In the genomic region with DNA sequence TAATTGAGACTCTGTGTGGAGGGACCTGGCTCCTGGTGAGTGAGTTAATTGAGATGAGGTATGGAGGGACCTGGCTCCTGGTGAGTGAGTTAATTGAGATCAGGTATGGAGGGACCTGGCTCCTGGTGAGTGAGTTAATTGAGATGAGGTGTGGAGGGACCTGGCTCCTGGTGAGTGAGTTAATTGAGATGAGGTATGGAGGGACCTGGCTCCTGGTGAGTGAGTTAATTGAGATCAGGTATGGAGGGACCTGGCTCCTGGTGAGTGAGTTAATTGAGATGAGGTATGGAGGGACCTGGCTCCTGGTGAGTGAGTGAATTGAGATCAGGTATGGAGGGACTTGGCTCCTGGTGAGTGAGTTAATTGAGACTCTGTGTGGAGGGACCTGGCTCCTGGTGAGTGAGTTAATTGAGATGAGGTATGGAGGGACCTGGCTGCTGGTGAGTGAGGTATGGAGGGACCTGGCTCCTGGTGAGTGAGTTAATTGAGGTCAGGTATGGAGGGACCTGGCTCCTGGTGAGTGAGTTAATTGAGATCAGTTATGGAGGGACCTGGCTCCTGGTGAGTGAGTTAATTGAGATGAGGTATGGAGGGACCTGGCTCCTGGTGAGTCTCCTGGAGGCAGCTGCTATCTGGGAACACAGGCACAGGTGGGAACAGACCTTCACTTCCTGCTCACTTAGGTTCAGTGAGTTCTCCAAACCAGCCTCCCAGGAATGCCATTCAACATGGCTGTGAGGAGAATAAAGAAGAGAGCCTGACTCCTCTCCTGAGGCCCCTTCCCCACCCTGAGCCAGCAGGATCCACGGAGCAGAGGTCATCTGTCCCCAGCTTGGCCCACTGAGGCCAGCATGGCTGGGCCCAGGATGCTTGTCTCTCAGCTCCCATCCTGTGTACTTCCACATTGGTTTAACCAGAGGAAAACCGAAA, we compare ENCODE assay signal across 10 cellular contexts. TPM values are rescaled to one million over a fixed set of nuclear protein-coding genes. Genes with fewer than 3 reads are reported as not detected.
DNase-seq lines count a peak whose midpoint lies in the region; ATAC-seq, FAIRE-seq and TF ChIP-seq lines count a peak whose summit lies in the region.
"Not testable (repeated sequence)": the region's sequence is repeated elsewhere in the genome, so short reads cannot be mapped to it uniquely, and the experiment has no call there.
"Had no signal": no experiment of that assay in that cellular context is flagged by ENCODE, and none has a peak within 500 bp of the region (broad histone marks: within the 10 kb centered on the region; RNA-seq: fewer than 3 reads in every experiment).

No MANE protein-coding gene starts in this region.

- not testable (repeated sequence) for H3K9me3 ChIP-seq in HepG2 (ENCODE audit: low read length)

- H3K4me2 ChIP-seq in HepG2 (ENCODE audit: low read depth, low read length), result not testable (repeated sequence)

- not testable (repeated sequence) for H3K36me3 ChIP-seq in HepG2 (replicated peaks in 1 of 2; ENCODE audit: control insufficient read depth in 1 of 2, insufficient read depth in 2 of 2, low read length in 2 of 2)

- in situ Hi-C loops in HepG2 (cut with HindIII; ENCODE audit: extremely low pct_ligation_motif_present, low pct_unique_long_range_greater_than_20kb), result not testable (repeated sequence)

- TF ChIP-seq RAD21 in HepG2 (CRISPR knock-in tag; IDR thresholded peaks at IDR 0.05), result not testable (repeated sequence)

- H3K9ac ChIP-seq in HepG2 (ENCODE audit: insufficient read depth, low read depth, low read length), result not testable (repeated sequence)

- POLR2A ChIA-PET in WTC11 (lab: Charles Lee); HepG2 (lab: Yijun Ruan, JAX): not testable (repeated sequence)

- H3K4me1 ChIP-seq in HepG2 (ENCODE audit: insufficient read depth, low read length), result not testable (repeated sequence)

- H3K9me3 Mint-ChIP-seq in WTC11, result peaks cover 30% of the 10 kb centered on the region
- H3K9me3 Mint-ChIP-seq in activated naive CD8-positive, alpha-beta T cell treated with anti-CD3 and anti-CD28 coated beads, Interleukin-2, amount 50 U/mL, for 24 hours; chondrocyte (ENCODE audit: low read depth); stimulated activated effector memory CD8-positive, alpha-beta T cell treated with anti-CD3 and anti-CD28 coated beads, Interleukin-12 subunit alpha, Interleukin-12 subunit beta, amount 100 ng/mL, for 72 hours: not testable (repeated sequence)

- DNase-seq in D341Med (ENCODE audit: low spot score) (peak; percentile 52), chondrocyte (ENCODE audit: low spot score) (peak; percentile 91)
- DNase-seq in GM18507 (ENCODE audit: extremely low spot score, insufficient read length, low read depth); WTC11 (ENCODE audit: low spot score); activated naive CD8-positive, alpha-beta T cell treated with anti-CD3 and anti-CD28 coated beads, Interleukin-2, amount 50 U/mL, for 24 hours; HepG2 (ENCODE audit: low spot score); stimulated activated effector memory CD8-positive, alpha-beta T cell treated with anti-CD3 and anti-CD28 coated beads, Interleukin-12 subunit alpha, Interleukin-12 subunit beta, amount 100 ng/mL, for 72 hours (ENCODE audit: low spot score in 2 of 2): not testable (repeated sequence)

- H2AFZ ChIP-seq in HepG2 (ENCODE audit: low read length), result not testable (repeated sequence)

- not testable (repeated sequence) for H3K4me1 Mint-ChIP-seq in WTC11; activated naive CD8-positive, alpha-beta T cell treated with anti-CD3 and anti-CD28 coated beads, Interleukin-2, amount 50 U/mL, for 24 hours; chondrocyte (ENCODE audit: low read depth)
- peaks cover 16% of the 10 kb centered on the region for H3K4me1 Mint-ChIP-seq in stimulated activated effector memory CD8-positive, alpha-beta T cell treated with anti-CD3 and anti-CD28 coated beads, Interleukin-12 subunit alpha, Interleukin-12 subunit beta, amount 100 ng/mL, for 72 hours

- TSS peak; percentile 48 for BruUV-seq in HepG2 (replicated peaks; lab: Mats Ljungman, UMichigan)

- peak; percentile 61; the same call in 1 of the 2 replicates for ATAC-seq in WTC11
- ATAC-seq in activated naive CD8-positive, alpha-beta T cell treated with anti-CD3 and anti-CD28 coated beads, Interleukin-2, amount 50 U/mL, for 24 hours, result peak; percentile 11
- not testable (repeated sequence) for ATAC-seq in HepG2
- peak; percentile 20 for ATAC-seq in stimulated activated effector memory CD8-positive, alpha-beta T cell treated with anti-CD3 and anti-CD28 coated beads, Interleukin-12 subunit alpha, Interleukin-12 subunit beta, amount 100 ng/mL, for 72 hours

- not testable (repeated sequence) for H3K27ac Mint-ChIP-seq in WTC11; activated naive CD8-positive, alpha-beta T cell treated with anti-CD3 and anti-CD28 coated beads, Interleukin-2, amount 50 U/mL, for 24 hours; chondrocyte (ENCODE audit: unreplicated experiment); stimulated activated effector memory CD8-positive, alpha-beta T cell treated with anti-CD3 and anti-CD28 coated beads, Interleukin-12 subunit alpha, Interleukin-12 subunit beta, amount 100 ng/mL, for 72 hours

- H3K36me3 Mint-ChIP-seq in WTC11; activated naive CD8-positive, alpha-beta T cell treated with anti-CD3 and anti-CD28 coated beads, Interleukin-2, amount 50 U/mL, for 24 hours (ENCODE audit: low read depth): not testable (repeated sequence)
- peaks cover 31% of the 10 kb centered on the region for H3K36me3 Mint-ChIP-seq in chondrocyte (ENCODE audit: low read depth)
- peaks cover 47% of the 10 kb centered on the region for H3K36me3 Mint-ChIP-seq in stimulated activated effector memory CD8-positive, alpha-beta T cell treated with anti-CD3 and anti-CD28 coated beads, Interleukin-12 subunit alpha, Interleukin-12 subunit beta, amount 100 ng/mL, for 72 hours

- H3K4me3 ChIP-seq in HepG2 (replicated peaks in 1 of 3; ENCODE audit: insufficient read depth in 1 of 3, low read depth in 2 of 3, low read length in 3 of 3), result not testable (repeated sequence)

- TF ChIP-seq CTCF in WTC11 (IDR thresholded peaks at IDR 0.05); chondrocyte (IDR thresholded peaks at IDR 0.05); HepG2 (CRISPR knock-in tag; IDR thresholded peaks at IDR 0.05): not testable (repeated sequence)

- peak; percentile 26 for FAIRE-seq in GM18507 (lab: Jason Lieb, UNC)
- not testable (repeated sequence) for FAIRE-seq in HepG2 (lab: Jason Lieb, UNC)

- not testable (repeated sequence) for TF ChIP-seq EP300 in HepG2 (IDR thresholded peaks at IDR 0.05; ENCODE audit: low read depth in 2 of 2, low read length in 2 of 2); HepG2 (CRISPR knock-in tag; IDR thresholded peaks at IDR 0.05; ENCODE audit: borderline replicate concordance)

- H3K79me2 ChIP-seq in HepG2 (ENCODE audit: insufficient read depth, low read length), result not testable (repeated sequence)

- not testable (repeated sequence) for H3K4me3 Mint-ChIP-seq in WTC11; activated naive CD8-positive, alpha-beta T cell treated with anti-CD3 and anti-CD28 coated beads, Interleukin-2, amount 50 U/mL, for 24 hours; chondrocyte (ENCODE audit: unreplicated experiment); stimulated activated effector memory CD8-positive, alpha-beta T cell treated with anti-CD3 and anti-CD28 coated beads, Interleukin-12 subunit alpha, Interleukin-12 subunit beta, amount 100 ng/mL, for 72 hours

- not testable (repeated sequence) for H3K27ac ChIP-seq in HepG2 (ENCODE audit: extremely low read length, insufficient read depth, low read length)

- H3K27me3 ChIP-seq in HepG2 (ENCODE audit: control insufficient read depth in 1 of 2, insufficient read depth in 2 of 2, low read length in 2 of 2), result not testable (repeated sequence)

- intact Hi-C loops in HepG2 (cut with micrococcal nuclease; ENCODE audit: unreplicated experiment), result not testable (repeated sequence)

- H3K27me3 Mint-ChIP-seq in WTC11 (ENCODE audit: low read depth), result peaks cover 27% of the 10 kb centered on the region
- H3K27me3 Mint-ChIP-seq in activated naive CD8-positive, alpha-beta T cell treated with anti-CD3 and anti-CD28 coated beads, Interleukin-2, amount 50 U/mL, for 24 hours; chondrocyte (ENCODE audit: low read depth): not testable (repeated sequence)

- CTCF ChIA-PET in WTC11 (lab: Charles Lee); HepG2 (lab: Yijun Ruan, JAX; ENCODE audit: low intra/inter-chr PET ratio, low total read pairs): not testable (repeated sequence)

- TF ChIP-seq POLR2A in HepG2 (IDR thresholded peaks at IDR 0.05; ENCODE audit: insufficient read depth in 1 of 2, low read depth in 2 of 2, low read length in 2 of 2), result not testable (repeated sequence)

- 57% methylated on average over 2 of the region's 2 CpGs for WGBS in HepG2 (ENCODE audit: low lambda C conversion rate)

- H4K20me1 ChIP-seq in HepG2 (ENCODE audit: insufficient read depth, low read length), result not testable (repeated sequence)

RNA-seq across cellular contexts. Expression of a gene that starts 9.6 kb away (rescaled TPM):
- total RNA-seq in WTC11 (2021) (0.34 to 0.77 TPM (median 0.57 TPM) in 3 replicates), chondrocyte (2.2 to 8.4 TPM (median 3.0 TPM) in 3 replicates), HepG2 (2016; rRNA removed; fragmentation: Illumina TruSeq; extraction: Trizol) (0.24 TPM in 1 of 2 replicates, not detected in the other)
- total RNA-seq in HepG2 (2016; cell fraction: cytosol; rRNA removed; fragmentation: Illumina TruSeq; extraction: Trizol; ENCODE audit: low read depth), result not detected in 2 replicates
- total RNA-seq in HepG2 (2016; cell fraction: insoluble cytoplasmic fraction; rRNA removed; fragmentation: Illumina TruSeq; extraction: Trizol), result 0.09 TPM in 1 of 2 replicates, not detected in the other
- total RNA-seq in HepG2 (2016; cell fraction: membrane; rRNA removed; fragmentation: Illumina TruSeq; extraction: Trizol), result not detected in 2 replicates
- total RNA-seq in HepG2 (2016; cell fraction: nucleus; rRNA removed; fragmentation: Illumina TruSeq; extraction: Trizol), result 0.34 TPM in 1 of 2 replicates, not detected in the other
- polyA plus RNA-seq in HepG2 (2011; rRNA removed), result 0.83 and 1.2 TPM in 2 replicates
- polyA plus RNA-seq in HepG2 (2011; cell fraction: cytosol; rRNA removed), result 0.35 and 0.39 TPM in 2 replicates
- 4.6 and 6.0 TPM in 2 replicates for polyA plus RNA-seq in HepG2 (2011; cell fraction: nucleus; rRNA removed)
- polyA plus RNA-seq in HepG2 (2012), result 1.5 and 1.9 TPM in 2 replicates
- polyA plus RNA-seq in HepG2 (2016; cell fraction: cytosol; fragmentation: Illumina TruSeq; extraction: Trizol; ENCODE audit: low read depth), result 0.11 TPM in 1 of 2 replicates, not detected in the other
- 0.23 TPM in 1 of 2 replicates, not detected in the other for polyA plus RNA-seq in HepG2 (2016; cell fraction: insoluble cytoplasmic fraction; fragmentation: Illumina TruSeq; extraction: Trizol; ENCODE audit: low read depth)
- polyA plus RNA-seq in HepG2 (2016; cell fraction: membrane; fragmentation: Illumina TruSeq; extraction: Trizol; ENCODE audit: low read depth), result 0.16 and 0.24 TPM in 2 replicates
- 0.79 and 1.7 TPM in 2 replicates for polyA plus RNA-seq in HepG2 (2016; cell fraction: nucleus; fragmentation: Illumina TruSeq; extraction: Trizol; ENCODE audit: insufficient read depth, low read depth)
- 0.23 and 0.48 TPM in 2 replicates for polyA minus RNA-seq in HepG2 (2011; rRNA and poly(A)+ RNA removed; ENCODE audit: low replicate concordance)
- not detected in 2 replicates for polyA minus RNA-seq in HepG2 (2011; cell fraction: cytosol; rRNA and poly(A)+ RNA removed)
- polyA minus RNA-seq in HepG2 (2011; cell fraction: nucleus; rRNA and poly(A)+ RNA removed), result 1.2 TPM in 1 of 2 replicates, not detected in the other
- total RNA-seq: GM23338, IMR-90, SJSA1 had no signal
